ENCODE assay signal across 1 cellular context in the genomic region with DNA sequence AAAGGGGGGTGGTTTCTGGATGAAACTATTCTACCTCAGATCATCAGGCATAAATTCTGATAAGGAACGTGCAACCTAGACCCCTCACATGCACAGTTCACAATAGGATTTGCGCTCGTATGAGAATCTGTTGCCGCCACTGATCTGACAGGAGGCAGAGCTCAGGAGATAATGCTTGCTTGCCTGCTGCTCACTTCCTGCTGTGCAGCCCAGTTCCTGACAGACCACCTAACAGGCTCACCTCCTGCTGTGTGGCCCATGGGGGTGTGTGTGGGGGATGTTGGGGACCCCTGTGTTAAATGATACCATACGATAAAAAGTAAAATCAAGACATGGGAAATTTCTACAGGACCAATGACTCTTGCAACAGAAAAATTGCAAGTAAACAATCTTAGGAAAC.
TF ChIP-seq lines count a peak whose summit lies in the region.

No MANE protein-coding gene starts in this region.

TF ChIP-seq in H1, 55 proteins besides CTCF, POLR2A, EP300 and RAD21:
- TF ChIP-seq SP1 (IDR thresholded peaks at IDR 0.05; ENCODE audit: low read depth, low read length) (peak; percentile 39; the same call in 1 of the 2 replicates), SIRT6 (IDR thresholded peaks at IDR 0.05; ENCODE audit: low read length) (no peak), BACH1 (IDR thresholded peaks at IDR 0.05; ENCODE audit: low read length) (no peak), EZH2 (IDR thresholded peaks at IDR 0.05; ENCODE audit: low read depth, low read length, severe bottlenecking) (no peak), KDM1A (IDR thresholded peaks at IDR 0.05; ENCODE audit: borderline replicate concordance, low read length) (no peak), JUND (IDR thresholded peaks at IDR 0.05; ENCODE audit: low read length) (no peak), GABPA (IDR thresholded peaks at IDR 0.05; ENCODE audit: borderline replicate concordance, insufficient read depth, low read length) (no peak), TAF7 (optimal IDR thresholded peaks at IDR 0.05; ENCODE audit: borderline replicate concordance, low read depth, low read length) (peak; percentile 75), SRF (IDR thresholded peaks at IDR 0.05; ENCODE audit: low read depth, low read length) (no peak), SP2 (IDR thresholded peaks at IDR 0.05; ENCODE audit: low read length) (no peak), HDAC6 (IDR thresholded peaks at IDR 0.05; ENCODE audit: low read depth, low read length) (no peak), ZNF274 (IDR thresholded peaks at IDR 0.05; ENCODE audit: borderline replicate concordance, extremely low read depth, low read length) (no peak), CBX8 (IDR thresholded peaks at IDR 0.05; ENCODE audit: borderline replicate concordance, low read depth, low read length) (no peak), KDM5A (IDR thresholded peaks at IDR 0.05; ENCODE audit: low read length) (no peak), RFX5 (IDR thresholded peaks at IDR 0.05; ENCODE audit: borderline replicate concordance, low read depth, low read length) (no peak), SP4 (IDR thresholded peaks at IDR 0.05; ENCODE audit: low read length) (no peak), SIX5 (IDR thresholded peaks at IDR 0.05; ENCODE audit: low read depth, low read length) (no peak), TAF1 (IDR thresholded peaks at IDR 0.05; ENCODE audit: low read depth, low read length) (peak; percentile 53; the same call in 1 of the 2 replicates), EGR1 (IDR thresholded peaks at IDR 0.05; ENCODE audit: borderline replicate concordance, low read depth, low read length) (no peak), POU5F1 (IDR thresholded peaks at IDR 0.05; ENCODE audit: low read depth, low read length) (no peak), POLR2AphosphoS5 (IDR thresholded peaks at IDR 0.05; ENCODE audit: low read depth, low read length) (peak; percentile 91), BCL11A (IDR thresholded peaks at IDR 0.05; ENCODE audit: low read depth in 2 of 2, low read length in 2 of 2) (peak in 1 of 2 experiments; percentile 24), GTF2F1 (IDR thresholded peaks at IDR 0.05; ENCODE audit: borderline replicate concordance, low read depth, low read length) (no peak), CTBP2 (IDR thresholded peaks at IDR 0.05; ENCODE audit: borderline replicate concordance, insufficient read depth, insufficient read length, low read length) (peak; percentile 85), PHF8 (conservative IDR thresholded peaks at IDR 0.05; ENCODE audit: low read depth, low read length) (no peak), SAP30 (IDR thresholded peaks at IDR 0.05; ENCODE audit: insufficient read depth, insufficient replicate concordance, low read length) (no peak), CREB1 (IDR thresholded peaks at IDR 0.05) (no peak), YY1 (IDR thresholded peaks at IDR 0.05; ENCODE audit: low read depth, low read length) (no peak), BRCA1 (IDR thresholded peaks at IDR 0.05; ENCODE audit: low read depth, low read length) (no peak), CHD2 (IDR thresholded peaks at IDR 0.05; ENCODE audit: low read length) (no peak), CBX5 (IDR thresholded peaks at IDR 0.05; ENCODE audit: low read depth, low read length) (no peak), TEAD4 (IDR thresholded peaks at IDR 0.05; ENCODE audit: low read depth, low read length) (0 out of 2 replicates have a peak, but pooled peaks have one; percentile 19), RNF2 (IDR thresholded peaks at IDR 0.05; ENCODE audit: borderline replicate concordance, low read depth, low read length, missing control alignments, poor library complexity, severe bottlenecking) (no peak), FOSL1 (IDR thresholded peaks at IDR 0.05; ENCODE audit: insufficient read depth, low read depth, low read length) (no peak), CHD1 (IDR thresholded peaks at IDR 0.05; ENCODE audit: low read depth, low read length) (no peak), CEBPB (IDR thresholded peaks at IDR 0.05; ENCODE audit: low read depth, low read length) (no peak), SIN3A (conservative IDR thresholded peaks at IDR 0.05 in 1 of 2, IDR thresholded peaks at IDR 0.05 in 1 of 2; ENCODE audit: low read depth in 1 of 2, low read length in 2 of 2) (0 out of 4 replicates have a peak, but pooled peaks have one; percentile 44 to 50), ASH2L (IDR thresholded peaks at IDR 0.05; ENCODE audit: low read length) (no peak), MAFK (IDR thresholded peaks at IDR 0.05; ENCODE audit: low read depth, low read length) (no peak), TBP (IDR thresholded peaks at IDR 0.05; ENCODE audit: low read depth, low read length) (peak; percentile 17; the same call in 1 of the 2 replicates), SUZ12 (IDR thresholded peaks at IDR 0.05; ENCODE audit: low read length) (no peak), KDM4A (IDR thresholded peaks at IDR 0.05; ENCODE audit: low read depth, low read length, severe bottlenecking) (no peak), RXRA (IDR thresholded peaks at IDR 0.05; ENCODE audit: insufficient read depth, low read depth, low read length) (no peak), NRF1 (IDR thresholded peaks at IDR 0.05; ENCODE audit: low read depth, low read length) (no peak), JUN (IDR thresholded peaks at IDR 0.05; ENCODE audit: low read depth, low read length) (no peak), RBBP5 (IDR thresholded peaks at IDR 0.05; ENCODE audit: borderline replicate concordance, low read depth, low read length) (no peak), NANOG (IDR thresholded peaks at IDR 0.05; ENCODE audit: insufficient read depth, low read depth, low read length, poor library complexity, severe bottlenecking) (peak; percentile 26), HDAC2 (IDR thresholded peaks at IDR 0.05; ENCODE audit: borderline replicate concordance in 1 of 2, low read depth in 2 of 2, low read length in 2 of 2) (peak; percentile 78 to 89; a peak in 3 of 4 replicates), TCF12 (IDR thresholded peaks at IDR 0.05; ENCODE audit: low read depth, low read length) (0 out of 2 replicates have a peak, but pooled peaks have one; percentile 62)
- TF ChIP-seq, protein P1, sequence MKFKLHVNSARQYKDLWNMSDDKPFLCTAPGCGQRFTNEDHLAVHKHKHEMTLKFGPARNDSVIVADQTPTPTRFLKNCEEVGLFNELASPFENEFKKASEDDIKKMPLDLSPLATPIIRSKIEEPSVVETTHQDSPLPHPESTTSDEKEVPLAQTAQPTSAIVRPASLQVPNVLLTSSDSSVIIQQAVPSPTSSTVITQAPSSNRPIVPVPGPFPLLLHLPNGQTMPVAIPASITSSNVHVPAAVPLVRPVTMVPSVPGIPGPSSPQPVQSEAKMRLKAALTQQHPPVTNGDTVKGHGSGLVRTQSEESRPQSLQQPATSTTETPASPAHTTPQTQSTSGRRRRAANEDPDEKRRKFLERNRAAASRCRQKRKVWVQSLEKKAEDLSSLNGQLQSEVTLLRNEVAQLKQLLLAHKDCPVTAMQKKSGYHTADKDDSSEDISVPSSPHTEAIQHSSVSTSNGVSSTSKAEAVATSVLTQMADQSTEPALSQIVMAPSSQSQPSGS (IDR thresholded peaks at IDR 0.05; ENCODE audit: low read length): no peak
- TF ChIP-seq, protein P2, sequence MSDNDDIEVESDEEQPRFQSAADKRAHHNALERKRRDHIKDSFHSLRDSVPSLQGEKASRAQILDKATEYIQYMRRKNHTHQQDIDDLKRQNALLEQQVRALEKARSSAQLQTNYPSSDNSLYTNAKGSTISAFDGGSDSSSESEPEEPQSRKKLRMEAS (IDR thresholded peaks at IDR 0.05): peak; percentile 62
- TF ChIP-seq, protein P3, sequence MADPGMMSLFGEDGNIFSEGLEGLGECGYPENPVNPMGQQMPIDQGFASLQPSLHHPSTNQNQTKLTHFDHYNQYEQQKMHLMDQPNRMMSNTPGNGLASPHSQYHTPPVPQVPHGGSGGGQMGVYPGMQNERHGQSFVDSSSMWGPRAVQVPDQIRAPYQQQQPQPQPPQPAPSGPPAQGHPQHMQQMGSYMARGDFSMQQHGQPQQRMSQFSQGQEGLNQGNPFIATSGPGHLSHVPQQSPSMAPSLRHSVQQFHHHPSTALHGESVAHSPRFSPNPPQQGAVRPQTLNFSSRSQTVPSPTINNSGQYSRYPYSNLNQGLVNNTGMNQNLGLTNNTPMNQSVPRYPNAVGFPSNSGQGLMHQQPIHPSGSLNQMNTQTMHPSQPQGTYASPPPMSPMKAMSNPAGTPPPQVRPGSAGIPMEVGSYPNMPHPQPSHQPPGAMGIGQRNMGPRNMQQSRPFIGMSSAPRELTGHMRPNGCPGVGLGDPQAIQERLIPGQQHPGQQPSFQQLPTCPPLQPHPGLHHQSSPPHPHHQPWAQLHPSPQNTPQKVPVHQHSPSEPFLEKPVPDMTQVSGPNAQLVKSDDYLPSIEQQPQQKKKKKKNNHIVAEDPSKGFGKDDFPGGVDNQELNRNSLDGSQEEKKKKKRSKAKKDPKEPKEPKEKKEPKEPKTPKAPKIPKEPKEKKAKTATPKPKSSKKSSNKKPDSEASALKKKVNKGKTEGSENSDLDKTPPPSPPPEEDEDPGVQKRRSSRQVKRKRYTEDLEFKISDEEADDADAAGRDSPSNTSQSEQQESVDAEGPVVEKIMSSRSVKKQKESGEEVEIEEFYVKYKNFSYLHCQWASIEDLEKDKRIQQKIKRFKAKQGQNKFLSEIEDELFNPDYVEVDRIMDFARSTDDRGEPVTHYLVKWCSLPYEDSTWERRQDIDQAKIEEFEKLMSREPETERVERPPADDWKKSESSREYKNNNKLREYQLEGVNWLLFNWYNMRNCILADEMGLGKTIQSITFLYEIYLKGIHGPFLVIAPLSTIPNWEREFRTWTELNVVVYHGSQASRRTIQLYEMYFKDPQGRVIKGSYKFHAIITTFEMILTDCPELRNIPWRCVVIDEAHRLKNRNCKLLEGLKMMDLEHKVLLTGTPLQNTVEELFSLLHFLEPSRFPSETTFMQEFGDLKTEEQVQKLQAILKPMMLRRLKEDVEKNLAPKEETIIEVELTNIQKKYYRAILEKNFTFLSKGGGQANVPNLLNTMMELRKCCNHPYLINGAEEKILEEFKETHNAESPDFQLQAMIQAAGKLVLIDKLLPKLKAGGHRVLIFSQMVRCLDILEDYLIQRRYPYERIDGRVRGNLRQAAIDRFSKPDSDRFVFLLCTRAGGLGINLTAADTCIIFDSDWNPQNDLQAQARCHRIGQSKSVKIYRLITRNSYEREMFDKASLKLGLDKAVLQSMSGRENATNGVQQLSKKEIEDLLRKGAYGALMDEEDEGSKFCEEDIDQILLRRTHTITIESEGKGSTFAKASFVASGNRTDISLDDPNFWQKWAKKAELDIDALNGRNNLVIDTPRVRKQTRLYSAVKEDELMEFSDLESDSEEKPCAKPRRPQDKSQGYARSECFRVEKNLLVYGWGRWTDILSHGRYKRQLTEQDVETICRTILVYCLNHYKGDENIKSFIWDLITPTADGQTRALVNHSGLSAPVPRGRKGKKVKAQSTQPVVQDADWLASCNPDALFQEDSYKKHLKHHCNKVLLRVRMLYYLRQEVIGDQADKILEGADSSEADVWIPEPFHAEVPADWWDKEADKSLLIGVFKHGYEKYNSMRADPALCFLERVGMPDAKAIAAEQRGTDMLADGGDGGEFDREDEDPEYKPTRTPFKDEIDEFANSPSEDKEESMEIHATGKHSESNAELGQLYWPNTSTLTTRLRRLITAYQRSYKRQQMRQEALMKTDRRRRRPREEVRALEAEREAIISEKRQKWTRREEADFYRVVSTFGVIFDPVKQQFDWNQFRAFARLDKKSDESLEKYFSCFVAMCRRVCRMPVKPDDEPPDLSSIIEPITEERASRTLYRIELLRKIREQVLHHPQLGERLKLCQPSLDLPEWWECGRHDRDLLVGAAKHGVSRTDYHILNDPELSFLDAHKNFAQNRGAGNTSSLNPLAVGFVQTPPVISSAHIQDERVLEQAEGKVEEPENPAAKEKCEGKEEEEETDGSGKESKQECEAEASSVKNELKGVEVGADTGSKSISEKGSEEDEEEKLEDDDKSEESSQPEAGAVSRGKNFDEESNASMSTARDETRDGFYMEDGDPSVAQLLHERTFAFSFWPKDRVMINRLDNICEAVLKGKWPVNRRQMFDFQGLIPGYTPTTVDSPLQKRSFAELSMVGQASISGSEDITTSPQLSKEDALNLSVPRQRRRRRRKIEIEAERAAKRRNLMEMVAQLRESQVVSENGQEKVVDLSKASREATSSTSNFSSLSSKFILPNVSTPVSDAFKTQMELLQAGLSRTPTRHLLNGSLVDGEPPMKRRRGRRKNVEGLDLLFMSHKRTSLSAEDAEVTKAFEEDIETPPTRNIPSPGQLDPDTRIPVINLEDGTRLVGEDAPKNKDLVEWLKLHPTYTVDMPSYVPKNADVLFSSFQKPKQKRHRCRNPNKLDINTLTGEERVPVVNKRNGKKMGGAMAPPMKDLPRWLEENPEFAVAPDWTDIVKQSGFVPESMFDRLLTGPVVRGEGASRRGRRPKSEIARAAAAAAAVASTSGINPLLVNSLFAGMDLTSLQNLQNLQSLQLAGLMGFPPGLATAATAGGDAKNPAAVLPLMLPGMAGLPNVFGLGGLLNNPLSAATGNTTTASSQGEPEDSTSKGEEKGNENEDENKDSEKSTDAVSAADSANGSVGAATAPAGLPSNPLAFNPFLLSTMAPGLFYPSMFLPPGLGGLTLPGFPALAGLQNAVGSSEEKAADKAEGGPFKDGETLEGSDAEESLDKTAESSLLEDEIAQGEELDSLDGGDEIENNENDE (IDR thresholded peaks at IDR 0.05; ENCODE audit: insufficient replicate concordance, low read length): no peak
- TF ChIP-seq, protein P4, sequence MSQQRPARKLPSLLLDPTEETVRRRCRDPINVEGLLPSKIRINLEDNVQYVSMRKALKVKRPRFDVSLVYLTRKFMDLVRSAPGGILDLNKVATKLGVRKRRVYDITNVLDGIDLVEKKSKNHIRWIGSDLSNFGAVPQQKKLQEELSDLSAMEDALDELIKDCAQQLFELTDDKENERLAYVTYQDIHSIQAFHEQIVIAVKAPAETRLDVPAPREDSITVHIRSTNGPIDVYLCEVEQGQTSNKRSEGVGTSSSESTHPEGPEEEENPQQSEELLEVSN (IDR thresholded peaks at IDR 0.05): no peak
- TF ChIP-seq, protein P5, sequence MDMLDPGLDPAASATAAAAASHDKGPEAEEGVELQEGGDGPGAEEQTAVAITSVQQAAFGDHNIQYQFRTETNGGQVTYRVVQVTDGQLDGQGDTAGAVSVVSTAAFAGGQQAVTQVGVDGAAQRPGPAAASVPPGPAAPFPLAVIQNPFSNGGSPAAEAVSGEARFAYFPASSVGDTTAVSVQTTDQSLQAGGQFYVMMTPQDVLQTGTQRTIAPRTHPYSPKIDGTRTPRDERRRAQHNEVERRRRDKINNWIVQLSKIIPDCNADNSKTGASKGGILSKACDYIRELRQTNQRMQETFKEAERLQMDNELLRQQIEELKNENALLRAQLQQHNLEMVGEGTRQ (IDR thresholded peaks at IDR 0.05; ENCODE audit: low read length): no peak
- TF ChIP-seq, protein P6, sequence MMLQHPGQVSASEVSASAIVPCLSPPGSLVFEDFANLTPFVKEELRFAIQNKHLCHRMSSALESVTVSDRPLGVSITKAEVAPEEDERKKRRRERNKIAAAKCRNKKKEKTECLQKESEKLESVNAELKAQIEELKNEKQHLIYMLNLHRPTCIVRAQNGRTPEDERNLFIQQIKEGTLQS (IDR thresholded peaks at IDR 0.05; ENCODE audit: insufficient read depth, low read depth, low read length): no peak
